Comparison of ENCODE assay signal across 19 cellular contexts in the genomic region with DNA sequence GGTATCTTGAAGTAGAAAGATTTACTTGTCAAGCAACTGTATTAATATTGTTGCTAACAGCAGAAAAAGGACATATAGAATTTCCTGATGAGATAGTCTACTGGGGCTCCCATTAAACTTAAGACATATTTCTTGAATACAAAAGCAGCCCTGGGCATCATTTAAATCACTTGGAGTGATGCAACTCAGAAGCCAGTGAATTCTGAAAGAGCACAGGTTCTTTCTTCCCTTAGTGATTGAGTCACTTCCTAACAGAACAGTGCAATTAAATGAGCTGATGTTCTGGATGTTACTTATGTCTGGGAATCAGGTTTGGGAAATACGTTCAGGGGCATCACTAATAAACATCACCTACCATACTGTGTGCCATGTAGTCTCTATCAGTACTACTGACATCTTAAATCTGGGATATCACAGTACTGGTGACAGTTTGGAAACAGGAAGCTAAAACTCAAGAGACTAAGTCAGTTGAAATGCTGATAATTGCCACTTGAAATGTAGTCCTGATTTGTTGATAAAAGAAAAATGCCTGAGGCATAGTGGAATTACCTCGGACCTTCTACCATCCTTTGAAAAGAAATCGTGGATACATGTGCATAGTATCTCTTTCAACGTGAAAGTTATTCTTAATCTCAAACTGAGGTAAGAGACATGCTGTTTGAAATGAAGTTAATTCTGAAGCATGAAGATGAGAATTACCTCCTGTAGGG.
"Had no signal": no experiment of that assay in that cellular context is flagged by ENCODE, and none has a peak within 500 bp of the region (broad histone marks: within the 10 kb centered on the region; RNA-seq: fewer than 3 reads in every experiment).

No MANE protein-coding gene starts in this region.

- H3K27me3 ChIP-seq: brain microvascular endothelial cell, gastrocnemius medialis, upper lobe of right lung had no signal

- H3K9me3 Mint-ChIP-seq: activated CD4-positive, alpha-beta T cell treated with anti-CD3 and anti-CD28 coated beads, Interleukin-2, amount 10 ng/mL, durations not matched to agents 7 days and 5 days; activated naive CD4-positive, alpha-beta T cell treated with anti-CD3 and anti-CD28 coated beads, Interleukin-2, amount 10 ng/mL, durations not matched to agents 7 days and 5 days; activated T-helper 17 cell treated with anti-CD3 and anti-CD28 coated beads, Interleukin-2, amount 50 U/mL, for 72 hours; endodermal cell; WTC11 had no signal

- H3K4me1 ChIP-seq: gastrocnemius medialis, parathyroid adenoma, upper lobe of right lung had no signal

- ATAC-seq: activated T-helper 17 cell treated with anti-CD3 and anti-CD28 coated beads, Interleukin-2, amount 50 U/mL, for 72 hours; esophagus mucosa; gastrocnemius medialis; left ventricle myocardium superior; stimulated activated naive CD8-positive, alpha-beta T cell treated with anti-CD3 and anti-CD28 coated beads, Interleukin-15, Interleukin-2, amounts not matched to agents 100 U/mL and 50 U/mL, for 24 hours; upper lobe of right lung; WTC11 had no signal

- H2AFZ ChIP-seq: parathyroid adenoma had no signal

- H3K27ac ChIP-seq: brain microvascular endothelial cell, gastrocnemius medialis, parathyroid adenoma, upper lobe of right lung had no signal

- H3K36me3 ChIP-seq: brain microvascular endothelial cell, gastrocnemius medialis, upper lobe of right lung had no signal

- H3K4me3 ChIP-seq: gastrocnemius medialis, upper lobe of right lung had no signal

- DNase-seq: activated CD4-positive, alpha-beta T cell treated with anti-CD3 and anti-CD28 coated beads, Interleukin-2, amount 10 ng/mL, durations not matched to agents 7 days and 5 days; activated naive CD4-positive, alpha-beta T cell treated with anti-CD3 and anti-CD28 coated beads, Interleukin-2, amount 10 ng/mL, durations not matched to agents 7 days and 5 days; activated T-cell treated with anti-CD3 and anti-CD28 coated beads for 4 hours; amygdala; brain microvascular endothelial cell; endodermal cell; gastrocnemius medialis; kidney; left ventricle myocardium superior; midbrain; stimulated activated CD4-positive, alpha-beta T cell treated with anti-CD3 and anti-CD28 coated beads, Interleukin-4, amount 100 ng/mL, for 1 hour; stimulated activated CD8-positive, alpha-beta memory T cell treated with anti-CD3 and anti-CD28 coated beads, Interleukin-4, amount 100 ng/mL, for 48 hours; stimulated activated naive CD8-positive, alpha-beta T cell treated with anti-CD3 and anti-CD28 coated beads, Interleukin-15, Interleukin-2, amounts not matched to agents 100 U/mL and 50 U/mL, for 24 hours; T-helper 1 cell; upper lobe of right lung had no signal

- H3K9me3 ChIP-seq: gastrocnemius medialis, upper lobe of right lung had no signal

- H3K9ac ChIP-seq: parathyroid adenoma had no signal

- H3K27ac Mint-ChIP-seq: activated CD4-positive, alpha-beta T cell treated with anti-CD3 and anti-CD28 coated beads, Interleukin-2, amount 10 ng/mL, durations not matched to agents 7 days and 5 days; activated naive CD4-positive, alpha-beta T cell treated with anti-CD3 and anti-CD28 coated beads, Interleukin-2, amount 10 ng/mL, durations not matched to agents 7 days and 5 days; activated T-helper 17 cell treated with anti-CD3 and anti-CD28 coated beads, Interleukin-2, amount 50 U/mL, for 72 hours; endodermal cell; WTC11 had no signal

- FAIRE-seq: kidney had no signal

- H3K4me1 Mint-ChIP-seq: activated CD4-positive, alpha-beta T cell treated with anti-CD3 and anti-CD28 coated beads, Interleukin-2, amount 10 ng/mL, durations not matched to agents 7 days and 5 days; activated naive CD4-positive, alpha-beta T cell treated with anti-CD3 and anti-CD28 coated beads, Interleukin-2, amount 10 ng/mL, durations not matched to agents 7 days and 5 days; activated T-helper 17 cell treated with anti-CD3 and anti-CD28 coated beads, Interleukin-2, amount 50 U/mL, for 72 hours had no signal

- H3K79me2 ChIP-seq: parathyroid adenoma had no signal

- H3K4me3 Mint-ChIP-seq: activated CD4-positive, alpha-beta T cell treated with anti-CD3 and anti-CD28 coated beads, Interleukin-2, amount 10 ng/mL, durations not matched to agents 7 days and 5 days; activated naive CD4-positive, alpha-beta T cell treated with anti-CD3 and anti-CD28 coated beads, Interleukin-2, amount 10 ng/mL, durations not matched to agents 7 days and 5 days; activated T-helper 17 cell treated with anti-CD3 and anti-CD28 coated beads, Interleukin-2, amount 50 U/mL, for 72 hours; endodermal cell; WTC11 had no signal

- H3K36me3 Mint-ChIP-seq: activated naive CD4-positive, alpha-beta T cell treated with anti-CD3 and anti-CD28 coated beads, Interleukin-2, amount 10 ng/mL, durations not matched to agents 7 days and 5 days; WTC11 had no signal
